17 cellular contexts compared by ENCODE assay signal in genomic region chr11:33655842-33656600, GRCh38. TPM values are rescaled to one million over a fixed set of nuclear protein-coding genes. Genes with fewer than 3 reads are reported as not detected.
DNase-seq lines count a peak whose midpoint lies in the region; ATAC-seq and TF ChIP-seq lines count a peak whose summit lies in the region.
"Had no signal": no experiment of that assay in that cellular context is flagged by ENCODE, and none has a peak within 500 bp of the region (broad histone marks: within the 10 kb centered on the region; RNA-seq: fewer than 3 reads in every experiment).

No MANE protein-coding gene starts in this region.

- 76% methylated on average over 10 of the region's 11 CpGs for WGBS in right lobe of liver (ENCODE audit: insufficient coverage, low coverage, low lambda C conversion rate, missing lambda C conversion rate)

- H3K27me3 ChIP-seq in effector memory CD4-positive, alpha-beta T cell (replicated peaks; ENCODE audit: control insufficient read depth, insufficient read depth, low read length, poor library complexity, severe bottlenecking) = no peaks in the 10 kb centered on the region
- no peaks in the 10 kb centered on the region for H3K27me3 ChIP-seq in right lobe of liver
- H3K27me3 ChIP-seq: cardiac muscle cell, upper lobe of left lung had no signal

- no peaks in the 10 kb centered on the region for H3K9me3 ChIP-seq in effector memory CD4-positive, alpha-beta T cell (ENCODE audit: control insufficient read depth, low read length)
- no peaks in the 10 kb centered on the region for H3K9me3 ChIP-seq in right lobe of liver
- H3K9me3 ChIP-seq: lower lobe of right lung, upper lobe of left lung had no signal

- H3K4me3 ChIP-seq in epithelial cell of esophagus (ENCODE audit: low read length) (no peak overlapping the region), right lobe of liver (no peak overlapping the region)
- no peak overlapping the region for H3K4me3 ChIP-seq in effector memory CD4-positive, alpha-beta T cell (ENCODE audit: insufficient read depth, low read depth, low read length, poor library complexity, severe bottlenecking)
- H3K4me3 ChIP-seq: cardiac muscle cell, lower lobe of right lung, upper lobe of left lung had no signal

- peak; percentile 17 for DNase-seq in AG08395 (ENCODE audit: low spot score)
- DNase-seq in epithelial cell of esophagus (ENCODE audit: low read depth) = peak; percentile 87
- DNase-seq in effector memory CD4-positive, alpha-beta T cell = no peak
- no peak for DNase-seq in NCI-H82 treated with DMSO at 0.1 percent for 48 hours (lab: John Stamatoyannopoulos, UW; ENCODE audit: unreplicated experiment)
- no peak for DNase-seq in right lobe of liver
- DNase-seq in OCI-M2 (lab: John Stamatoyannopoulos, UW; ENCODE audit: unreplicated experiment) = no peak
- DNase-seq: activated CD4-positive, alpha-beta memory T cell treated with anti-CD3 and anti-CD28 coated beads, Interleukin-2, amount 10 ng/mL, durations not matched to agents 7 days and 5 days; activated naive CD4-positive, alpha-beta T cell treated with Interleukin-2 at 50 U/mL for 16 hours; CD8-positive, alpha-beta memory T cell; hippocampal formation; lower lobe of right lung; NCI-H524; nucleus accumbens; upper lobe of left lung had no signal

- H3K27ac ChIP-seq in effector memory CD4-positive, alpha-beta T cell (ENCODE audit: insufficient read depth, low read length, poor library complexity, severe bottlenecking) = no peak overlapping the region
- no peak overlapping the region for H3K27ac ChIP-seq in right lobe of liver
- H3K27ac ChIP-seq: cardiac muscle cell, lower lobe of right lung, upper lobe of left lung had no signal

- ATAC-seq in GM19023 (IDR thresholded peaks at IDR 0.05; ENCODE audit: unreplicated experiment) (peak; percentile 75), HG02870 (IDR thresholded peaks at IDR 0.05; ENCODE audit: unreplicated experiment) (peak; percentile 73), right lobe of liver (no peak)
- ATAC-seq: lower lobe of right lung had no signal

- intact Hi-C loops in right lobe of liver (cut with DNase I) = no loop called here

- no peak for TF ChIP-seq CTCF in epithelial cell of esophagus (IDR thresholded peaks at IDR 0.05; ENCODE audit: insufficient read depth, low read depth, low read length, missing control alignments)
- no peak for TF ChIP-seq CTCF in right lobe of liver (IDR thresholded peaks at IDR 0.05)

- no peak for TF ChIP-seq POLR2A in right lobe of liver (IDR thresholded peaks at IDR 0.05)

- no peaks in the 10 kb centered on the region for H3K4me1 ChIP-seq in effector memory CD4-positive, alpha-beta T cell (ENCODE audit: control insufficient read depth, insufficient read depth, low read length, poor library complexity, severe bottlenecking)
- H3K4me1 ChIP-seq in right lobe of liver = no peaks in the 10 kb centered on the region
- H3K4me1 ChIP-seq: lower lobe of right lung, upper lobe of left lung had no signal

- H3K36me3 ChIP-seq in effector memory CD4-positive, alpha-beta T cell (ENCODE audit: control insufficient read depth, insufficient read depth, low read length) = no peaks in the 10 kb centered on the region
- no peaks in the 10 kb centered on the region for H3K36me3 ChIP-seq in right lobe of liver
- H3K36me3 ChIP-seq: cardiac muscle cell, lower lobe of right lung, upper lobe of left lung had no signal

RNA-seq across cellular contexts. Expression of gene C11orf91, which starts 44.6 kb away (rescaled TPM):
- not detected for total RNA-seq in right lobe of liver
- total RNA-seq: activated CD4-positive, alpha-beta memory T cell treated with anti-CD3 and anti-CD28 coated beads, Interleukin-2, amount 10 ng/mL, durations not matched to agents 7 days and 5 days; cardiac muscle cell; CD8-positive, alpha-beta memory T cell; lower lobe of right lung had no signal

Comparison
In these comparisons a context has a peak if more than half of its experiments do, and no peak if none do; other contexts are left out.
1. DNase-seq: peak in AG08395 (single experiment) and epithelial cell of esophagus (single experiment); none in effector memory CD4-positive, alpha-beta T cell (0 of 3), NCI-H82 treated with DMSO at 0.1 percent for 48 hours (single experiment), right lobe of liver (0 of 3) and OCI-M2 (single experiment).
2. ATAC-seq: peak in GM19023 (single experiment) and HG02870 (single experiment); none in right lobe of liver (0 of 4).